ENCODE assay signal across 22 cellular contexts in genomic region chr4:6121941-6122340, GRCh38.
A peak's percentile ranks its signal among the peaks of the same experiment; 100 is the strongest.
DNase-seq lines count a peak whose midpoint lies in the region; ATAC-seq and TF ChIP-seq lines count a peak whose summit lies in the region.
"Had no signal": no experiment of that assay in that cellular context is flagged by ENCODE, and none has a peak within 500 bp of the region (broad histone marks: within the 10 kb centered on the region; RNA-seq: fewer than 3 reads in every experiment).

No MANE protein-coding gene starts in this region.

- no peak overlapping the region for H3K4me3 Mint-ChIP-seq in activated T-helper 2 cell treated with anti-CD3 and anti-CD28 coated beads, Interferon-gamma antibody, Interleukin-2, Interleukin-4, amounts not matched to agents 10 μg/mL and 5 μg/mL and 100 μg/mL, durations not matched to agents 14 hours and 24 hours and 36 hours (ENCODE audit: low read depth)
- H3K4me3 Mint-ChIP-seq: CD14-positive monocyte; CD4-positive, alpha-beta T cell; CD8-positive, alpha-beta memory T cell had no signal

- H3K27ac ChIP-seq in coronary artery, result no peak overlapping the region
- H3K27ac ChIP-seq: BLaER1 treated with 17β-estradiol and CSF1 and Interleukin-3, amounts not matched to agents 10 nM and 100 nM; GM23248 had no signal

- H3K27me3 Mint-ChIP-seq in activated T-helper 2 cell treated with anti-CD3 and anti-CD28 coated beads, Interferon-gamma antibody, Interleukin-2, Interleukin-4, amounts not matched to agents 10 μg/mL and 5 μg/mL and 100 μg/mL, durations not matched to agents 14 hours and 24 hours and 36 hours (ENCODE audit: low read depth), result no peaks in the 10 kb centered on the region
- H3K27me3 Mint-ChIP-seq: CD8-positive, alpha-beta memory T cell had no signal

- ATAC-seq in left cardiac atrium (no peak), GM18909 (IDR thresholded peaks at IDR 0.05; ENCODE audit: poor library complexity, unreplicated experiment) (no peak)
- ATAC-seq: GM12878 had no signal

- DNase-seq in cardiac septum (ENCODE audit: low spot score) (peak; percentile 26), left cardiac atrium (no peak), coronary artery (ENCODE audit: low spot score) (peak; percentile 46), islet precursor cell (peak; percentile 14), posterior vena cava (ENCODE audit: low spot score) (peak; percentile 79), AG20443 (ENCODE audit: low spot score) (no peak)
- DNase-seq in activated T-helper 2 cell treated with anti-CD3 and anti-CD28 coated beads, Interferon-gamma antibody, Interleukin-2, Interleukin-4, amounts not matched to agents 10 μg/mL and 5 μg/mL and 100 μg/mL, durations not matched to agents 14 hours and 24 hours and 36 hours (ENCODE audit: low spot score), result no peak
- DNase-seq: AML-193; BE2C; CD8-positive, alpha-beta memory T cell; DMS 273 treated with DMSO at 0.1 percent for 48 hours; DMS79; EL; GDM1; GM23248; H7; HCEC 1CT had no signal

- TF ChIP-seq CTCF in coronary artery (IDR thresholded peaks at IDR 0.05), result no peak

- H3K4me3 ChIP-seq in coronary artery, result no peak overlapping the region
- H3K4me3 ChIP-seq: BLaER1 treated with 17β-estradiol and CSF1 and Interleukin-3, amounts not matched to agents 10 nM and 100 nM; GM12878; GM23248 had no signal

- H3K4me1 Mint-ChIP-seq in activated T-helper 2 cell treated with anti-CD3 and anti-CD28 coated beads, Interferon-gamma antibody, Interleukin-2, Interleukin-4, amounts not matched to agents 10 μg/mL and 5 μg/mL and 100 μg/mL, durations not matched to agents 14 hours and 24 hours and 36 hours (ENCODE audit: low read depth), result peaks cover 10% of the 10 kb centered on the region
- H3K4me1 Mint-ChIP-seq: CD14-positive monocyte had no signal

- peaks cover 3% of the 10 kb centered on the region for H3K36me3 Mint-ChIP-seq in activated T-helper 2 cell treated with anti-CD3 and anti-CD28 coated beads, Interferon-gamma antibody, Interleukin-2, Interleukin-4, amounts not matched to agents 10 μg/mL and 5 μg/mL and 100 μg/mL, durations not matched to agents 14 hours and 24 hours and 36 hours (ENCODE audit: low read depth)
- H3K36me3 Mint-ChIP-seq: CD14-positive monocyte had no signal

- no peak overlapping the region for H3K27ac Mint-ChIP-seq in activated T-helper 2 cell treated with anti-CD3 and anti-CD28 coated beads, Interferon-gamma antibody, Interleukin-2, Interleukin-4, amounts not matched to agents 10 μg/mL and 5 μg/mL and 100 μg/mL, durations not matched to agents 14 hours and 24 hours and 36 hours
- H3K27ac Mint-ChIP-seq: CD14-positive monocyte; CD4-positive, alpha-beta T cell had no signal

- no peaks in the 10 kb centered on the region for H3K9me3 Mint-ChIP-seq in activated T-helper 2 cell treated with anti-CD3 and anti-CD28 coated beads, Interferon-gamma antibody, Interleukin-2, Interleukin-4, amounts not matched to agents 10 μg/mL and 5 μg/mL and 100 μg/mL, durations not matched to agents 14 hours and 24 hours and 36 hours
- H3K9me3 Mint-ChIP-seq: CD4-positive, alpha-beta T cell had no signal

- intact Hi-C loops in cardiac septum (cut with DNase I), result no loop called here
- intact Hi-C loops in left cardiac atrium (cut with DNase I), result no loop called here
- intact Hi-C loops in posterior vena cava (cut with DNase I), result no loop called here
- intact Hi-C loops in activated T-helper 2 cell treated with anti-CD3 and anti-CD28 coated beads, Interferon-gamma antibody, Interleukin-2, Interleukin-4, amounts not matched to agents 10 μg/mL and 5 μg/mL and 100 μg/mL, durations not matched to agents 14 hours and 24 hours and 36 hours (cut with micrococcal nuclease), result no loop called here

Comparison
In these comparisons a context has a peak if more than half of its experiments do, and no peak if none do; other contexts are left out.
1. DNase-seq: peak in cardiac septum (single experiment), coronary artery (single experiment), islet precursor cell (single experiment) and posterior vena cava (single experiment); none in left cardiac atrium (single experiment), AG20443 (single experiment) and activated T-helper 2 cell treated with anti-CD3 and anti-CD28 coated beads, Interferon-gamma antibody, Interleukin-2, Interleukin-4, amounts not matched to agents 10 μg/mL and 5 μg/mL and 100 μg/mL, durations not matched to agents 14 hours and 24 hours and 36 hours (single experiment).